In genomic region chr16:67013823-67014640, GRCh38 we compare ENCODE assay signal across 8 cellular contexts. TPM values are rescaled to one million over a fixed set of nuclear protein-coding genes. Genes with fewer than 3 reads are reported as not detected.
DNase-seq lines count a peak whose midpoint lies in the region; ATAC-seq and TF ChIP-seq lines count a peak whose summit lies in the region.

No MANE protein-coding gene starts in this region.

- WGBS in esophagus, 2 donors, result 1 to 2% methylated on average over 69 to 70 of the region's 70 CpGs

- peak overlapping the region; percentile 52 for H3K4me3 ChIP-seq in esophagus (ENCODE audit: low read depth in 1 of 2, low read length in 2 of 2)
- H3K4me3 ChIP-seq in mucosa of stomach (ENCODE audit: low read length), result no peak overlapping the region

- DNase-seq in AG20443 (ENCODE audit: low spot score) (peak; percentile 79), GM20000 (ENCODE audit: low spot score) (peak; percentile 82), NCI-H226 (peak; percentile 50), activated T-cell treated with anti-CD3 and anti-CD28 coated beads for 4 hours (peak; percentile 55)
- DNase-seq in stimulated activated CD8-positive, alpha-beta memory T cell treated with anti-CD3 and anti-CD28 coated beads, Interleukin-7, amount 100 ng/mL, for 1 hour (ENCODE audit: low read depth in 2 of 2), result peak; percentile 34 to 42

- no peak for TF ChIP-seq CTCF in GM20000 (IDR thresholded peaks at IDR 0.05; ENCODE audit: extremely low read depth, missing control alignments)

- H3K36me3 ChIP-seq in esophagus (ENCODE audit: control insufficient read depth in 2 of 2, insufficient read depth in 2 of 2, low read length in 1 of 2), result no peaks in the 10 kb centered on the region
- no peaks in the 10 kb centered on the region for H3K36me3 ChIP-seq in mucosa of stomach (ENCODE audit: control insufficient read depth, insufficient read depth, low read length)

- H3K27me3 ChIP-seq in esophagus (ENCODE audit: control insufficient read depth in 1 of 2, insufficient read depth in 2 of 2, low read length in 2 of 2) (no peaks in the 10 kb centered on the region), mucosa of stomach (ENCODE audit: control insufficient read depth, insufficient read depth, low read length) (peaks cover 32% of the 10 kb centered on the region)

- peak overlapping the region; percentile 51 for H3K9ac ChIP-seq in mucosa of stomach (ENCODE audit: low read length)

- no peak for ATAC-seq in GM18870 (IDR thresholded peaks at IDR 0.05; ENCODE audit: unreplicated experiment)

- no peaks in the 10 kb centered on the region for H3K9me3 ChIP-seq in esophagus (ENCODE audit: control insufficient read depth in 2 of 2, insufficient read depth in 1 of 2, low read depth in 1 of 2, low read length in 1 of 2)
- H3K9me3 ChIP-seq in mucosa of stomach (ENCODE audit: control insufficient read depth, low read length), result no peaks in the 10 kb centered on the region

- H3K4me1 ChIP-seq in esophagus (ENCODE audit: control insufficient read depth in 2 of 2, insufficient read depth in 2 of 2, low read length in 1 of 2) (peaks cover 9 to 10% of the 10 kb centered on the region in 2 donors), mucosa of stomach (ENCODE audit: control insufficient read depth, insufficient read depth, low read length) (peaks cover 6% of the 10 kb centered on the region)

- H3K27ac ChIP-seq in esophagus (ENCODE audit: low read depth in 2 of 2, low read length in 1 of 2), result peak overlapping the region in 1 of 2 donors; percentile 14

RNA-seq across cellular contexts. Expression of gene CBFB, which starts 14.9 kb away (rescaled TPM):
- polyA plus RNA-seq in esophagus, result 10 to 100 TPM; 15.3 to 17.0 TPM

RNA-seq across cellular contexts. Expression of gene CES4A, which starts 25.6 kb away (rescaled TPM):
- polyA plus RNA-seq in esophagus, result 10 to 100 TPM; 10.1 to 17.5 TPM

RNA-seq across cellular contexts. Expression of gene CES3, which starts 53.0 kb away (rescaled TPM):
- polyA plus RNA-seq in esophagus, result 1 to 10 TPM; 1.8 to 4.8 TPM
